In the genomic region with DNA sequence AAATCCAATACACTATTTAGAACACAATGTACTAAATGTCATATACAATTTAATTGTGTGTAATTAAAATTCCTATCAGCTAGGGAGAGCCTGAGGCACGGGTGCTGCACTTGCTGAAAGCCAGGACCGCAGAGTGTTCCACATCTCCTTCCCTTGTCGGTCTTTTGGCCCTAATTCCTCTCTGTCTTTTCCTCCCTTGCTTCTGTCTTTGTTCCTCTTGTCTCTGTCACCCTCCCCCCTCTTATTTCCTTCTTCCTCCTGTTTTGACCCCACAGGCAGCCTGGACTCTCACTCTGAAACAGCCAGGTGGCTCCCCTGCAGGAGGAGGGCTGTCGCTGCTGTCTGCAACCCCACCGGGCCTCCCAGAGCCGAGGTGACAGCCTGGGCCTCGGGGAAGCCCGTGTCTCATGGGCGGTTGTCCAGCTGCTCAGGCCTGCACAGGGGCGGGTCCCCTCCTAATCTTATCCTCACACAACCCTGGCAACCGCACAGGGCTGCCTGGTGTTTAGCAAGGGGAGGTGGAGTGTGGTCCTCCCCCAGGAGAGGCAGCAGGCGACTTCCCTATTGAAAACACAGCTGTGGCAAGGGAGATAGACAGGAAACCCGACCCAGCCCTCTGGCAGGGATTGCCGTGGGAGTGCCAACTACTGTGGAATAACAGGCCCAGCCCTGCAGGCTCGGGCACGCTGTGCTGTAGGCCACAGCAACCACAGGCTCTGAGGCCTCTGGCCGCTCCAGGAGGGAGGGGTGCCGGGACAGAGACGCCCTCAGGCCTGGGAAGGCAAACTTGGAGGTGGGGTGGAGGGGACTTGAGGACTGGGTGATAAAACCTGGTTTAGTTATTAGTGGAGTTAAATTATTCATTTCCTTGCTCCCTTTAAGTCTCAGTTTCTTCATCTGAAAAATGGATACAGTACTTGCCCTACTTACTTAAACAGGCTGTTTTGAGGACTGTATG, we compare ENCODE assay signal across 8 cellular contexts.
DNase-seq lines count a peak whose midpoint lies in the region; ATAC-seq and TF ChIP-seq lines count a peak whose summit lies in the region.

No MANE protein-coding gene starts in this region.

- DNase-seq in EH (ENCODE audit: low read depth) (peak; percentile 88), NCI-H510A (lab: John Stamatoyannopoulos, UW) (peak; percentile 75), Right ventricle myocardium inferior (ENCODE audit: missing footprints) (peak; percentile 97), osteoblast (ENCODE audit: insufficient read length, low spot score, missing footprints) (peak; percentile 98)
- peak; percentile 38 for DNase-seq in activated naive CD8-positive, alpha-beta T cell treated with anti-CD3 and anti-CD28 coated beads for 36 hours
- no peak for DNase-seq in activated effector memory CD4-positive, alpha-beta T cell treated with Interleukin-2 at 50 U/mL for 16 hours

- ATAC-seq in GM19455 (IDR thresholded peaks at IDR 0.05; ENCODE audit: unreplicated experiment) (peak; percentile 89), HG03457 (IDR thresholded peaks at IDR 0.05; ENCODE audit: unreplicated experiment) (peak; percentile 95), Right ventricle myocardium inferior (peak; percentile 98)

- intact Hi-C loops in Right ventricle myocardium inferior (cut with DNase I) = no loop called here

- no peaks in the 10 kb centered on the region for H3K27me3 ChIP-seq in osteoblast (ENCODE audit: insufficient read depth, low read length)

- TF ChIP-seq CTCF in osteoblast (IDR thresholded peaks at IDR 0.05; ENCODE audit: extremely low read depth, low read depth, low read length) = no peak

- peak overlapping the region; percentile 80 for H2AFZ ChIP-seq in osteoblast (ENCODE audit: low read length)

- H3K27me3 Mint-ChIP-seq in activated naive CD8-positive, alpha-beta T cell treated with anti-CD3 and anti-CD28 coated beads for 36 hours = no peaks in the 10 kb centered on the region

- no peaks in the 10 kb centered on the region for H4K20me1 ChIP-seq in osteoblast (ENCODE audit: insufficient read depth, low read length)

- H3K4me3 Mint-ChIP-seq in activated naive CD8-positive, alpha-beta T cell treated with anti-CD3 and anti-CD28 coated beads for 36 hours = peak overlapping the region; percentile 2

- peak overlapping the region; percentile 59 for H3K27ac Mint-ChIP-seq in activated naive CD8-positive, alpha-beta T cell treated with anti-CD3 and anti-CD28 coated beads for 36 hours

- H3K4me1 ChIP-seq in osteoblast (ENCODE audit: insufficient read depth, low read length) = peaks cover 43% of the 10 kb centered on the region

- H3K27ac ChIP-seq in osteoblast (ENCODE audit: low read depth, low read length) = peak overlapping the region; percentile 61

- H3K36me3 Mint-ChIP-seq in activated naive CD8-positive, alpha-beta T cell treated with anti-CD3 and anti-CD28 coated beads for 36 hours = peaks cover 2% of the 10 kb centered on the region

- H3K4me1 Mint-ChIP-seq in activated naive CD8-positive, alpha-beta T cell treated with anti-CD3 and anti-CD28 coated beads for 36 hours = peaks cover 23% of the 10 kb centered on the region

- no peaks in the 10 kb centered on the region for H3K36me3 ChIP-seq in osteoblast (ENCODE audit: insufficient read depth, low read length)

- no peaks in the 10 kb centered on the region for H3K9me3 Mint-ChIP-seq in activated naive CD8-positive, alpha-beta T cell treated with anti-CD3 and anti-CD28 coated beads for 36 hours

- no peaks in the 10 kb centered on the region for H3K79me2 ChIP-seq in osteoblast (ENCODE audit: insufficient read depth, low read length)

- no peaks in the 10 kb centered on the region for H3K9me3 ChIP-seq in osteoblast (ENCODE audit: low read depth, low read length)

- H3K4me3 ChIP-seq in osteoblast (ENCODE audit: insufficient read depth, low read length) = peak overlapping the region; percentile 21

- H3K4me2 ChIP-seq in osteoblast (ENCODE audit: insufficient read depth, low read length) = peak overlapping the region; percentile 54
